28 cellular contexts compared by ENCODE assay signal in the genomic region with DNA sequence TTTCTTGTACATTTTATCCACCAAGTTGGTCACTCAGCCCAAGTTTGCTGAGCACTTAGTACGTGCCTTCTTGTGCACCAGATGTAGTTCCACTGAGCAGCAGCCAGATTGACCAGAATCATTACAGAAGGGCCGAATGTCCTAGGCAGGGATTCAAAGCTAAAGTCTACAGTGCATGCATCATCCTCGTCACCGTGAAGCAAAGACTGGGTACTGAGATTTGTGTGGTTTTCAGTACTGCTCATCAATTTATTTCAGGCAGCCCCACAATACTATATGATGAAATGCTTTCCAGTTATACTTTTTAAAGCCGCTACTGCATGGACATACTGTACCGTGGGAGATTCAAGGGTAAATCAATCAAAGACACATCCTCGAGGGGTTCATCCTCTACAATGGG.
"Had no signal": no experiment of that assay in that cellular context is flagged by ENCODE, and none has a peak within 500 bp of the region (broad histone marks: within the 10 kb centered on the region; RNA-seq: fewer than 3 reads in every experiment).

No MANE protein-coding gene starts in this region.

- H3K9me3 ChIP-seq: colonic mucosa, esophagus squamous epithelium, gastrocnemius medialis, heart left ventricle, heart right ventricle had no signal

- H2AFZ ChIP-seq: hepatocyte had no signal

- H3K79me2 ChIP-seq: hepatocyte had no signal

- H3K27ac ChIP-seq: colonic mucosa, coronary artery, dorsolateral prefrontal cortex, epithelial cell of prostate, esophagus squamous epithelium, foreskin keratinocyte, gastrocnemius medialis, gastroesophageal sphincter, heart left ventricle, heart right ventricle, hepatocyte had no signal

- DNase-seq: colonic mucosa; cortex of kidney; dermis blood vessel endothelial cell; dorsolateral prefrontal cortex; effector CD4-positive, alpha-beta T cell; effector CD8-positive, alpha-beta T cell; effector memory CD4-positive, alpha-beta T cell; effector memory CD8-positive, alpha-beta T cell; endodermal cell; erythroblast; esophagus squamous epithelium; foreskin fibroblast; foreskin keratinocyte; foreskin melanocyte; gastrocnemius medialis; glutamatergic neuron; head of caudate nucleus; heart left ventricle; heart right ventricle had no signal

- H3K27me3 ChIP-seq: colonic mucosa had no signal

- H3K4me2 ChIP-seq: hepatocyte had no signal

- ATAC-seq: effector memory CD8-positive, alpha-beta T cell; esophagus mucosa; foreskin keratinocyte; gastrocnemius medialis; gastroesophageal sphincter; heart left ventricle; heart right ventricle had no signal

- H3K4me3 ChIP-seq: colonic mucosa, coronary artery, dorsolateral prefrontal cortex, esophagus squamous epithelium, gastrocnemius medialis, gastroesophageal sphincter, heart left ventricle, heart right ventricle, hepatocyte had no signal

- H3K36me3 ChIP-seq: colonic mucosa, esophagus squamous epithelium, gastrocnemius medialis, gastroesophageal sphincter, heart left ventricle, heart right ventricle had no signal

- H3K4me1 ChIP-seq: colonic mucosa, esophagus squamous epithelium, foreskin keratinocyte, gastrocnemius medialis, gastroesophageal sphincter, heart left ventricle, heart right ventricle had no signal

- FAIRE-seq: colon, endometrium, endothelial cell of umbilical vein, frontal cortex had no signal
